Comparison of ENCODE assay signal across 18 cellular contexts in the genomic region with DNA sequence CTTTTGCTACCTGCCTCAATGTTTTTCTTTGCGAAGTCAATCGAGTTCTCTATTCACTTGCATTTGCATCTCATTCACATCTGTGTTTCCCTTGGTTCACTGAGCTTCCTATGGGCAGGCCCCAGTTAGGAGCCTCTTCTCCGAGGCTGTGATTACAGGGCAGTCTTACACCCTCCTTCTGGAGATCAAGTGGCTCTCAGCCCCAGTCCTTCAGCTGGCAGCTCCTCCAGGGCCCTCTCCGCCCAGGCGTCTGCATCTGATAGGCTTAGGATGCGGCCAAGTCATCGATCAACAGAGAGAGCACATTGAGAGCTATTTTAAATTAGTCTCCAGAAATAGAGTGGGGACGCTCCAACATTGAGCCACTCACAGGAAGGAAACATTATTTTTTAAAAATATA. TPM values are rescaled to one million over a fixed set of nuclear protein-coding genes. Genes with fewer than 3 reads are reported as not detected.
DNase-seq lines count a peak whose midpoint lies in the region; ATAC-seq and TF ChIP-seq lines count a peak whose summit lies in the region.
"Had no signal": no experiment of that assay in that cellular context is flagged by ENCODE, and none has a peak within 500 bp of the region (broad histone marks: within the 10 kb centered on the region; RNA-seq: fewer than 3 reads in every experiment).

No MANE protein-coding gene starts in this region.

- H3K4me1 Mint-ChIP-seq in mesothelial cell of epicardium: peaks cover 43% of the 10 kb centered on the region

- H3K27me3 Mint-ChIP-seq in mesothelial cell of epicardium (ENCODE audit: low read depth): no peaks in the 10 kb centered on the region
- H3K27me3 Mint-ChIP-seq: activated naive CD8-positive, alpha-beta T cell treated with anti-CD3 and anti-CD28 coated beads for 36 hours had no signal

- no peaks in the 10 kb centered on the region for H3K27me3 ChIP-seq in left ventricle myocardium inferior (ENCODE audit: low read depth)
- no peaks in the 10 kb centered on the region for H3K27me3 ChIP-seq in brain microvascular endothelial cell (replicated peaks)
- H3K27me3 ChIP-seq in upper lobe of right lung: no peaks in the 10 kb centered on the region
- H3K27me3 ChIP-seq: neutrophil had no signal

- peak overlapping the region; percentile 11 for H3K4me3 Mint-ChIP-seq in mesothelial cell of epicardium
- H3K4me3 Mint-ChIP-seq: activated naive CD8-positive, alpha-beta T cell treated with anti-CD3 and anti-CD28 coated beads for 36 hours; T-helper 2 cell treated with Interferon-gamma antibody and Interleukin-4, amounts not matched to agents 5 μg/mL and 100 μg/mL, for 36 hours had no signal

- H3K9me3 Mint-ChIP-seq in mesothelial cell of epicardium: no peaks in the 10 kb centered on the region
- H3K9me3 Mint-ChIP-seq: activated naive CD8-positive, alpha-beta T cell treated with anti-CD3 and anti-CD28 coated beads for 36 hours; T-helper 2 cell treated with Interferon-gamma antibody and Interleukin-4, amounts not matched to agents 5 μg/mL and 100 μg/mL, for 36 hours had no signal

- H3K4me3 ChIP-seq in left ventricle myocardium inferior (peak overlapping the region; percentile 8), brain microvascular endothelial cell (ENCODE audit: low read depth, low read length) (no peak overlapping the region), upper lobe of right lung (no peak overlapping the region)

- H3K9me3 ChIP-seq in left ventricle myocardium inferior (replicated peaks) (no peaks in the 10 kb centered on the region), upper lobe of right lung (no peaks in the 10 kb centered on the region)
- H3K9me3 ChIP-seq: neutrophil had no signal

- H3K36me3 Mint-ChIP-seq in mesothelial cell of epicardium: peaks cover 9% of the 10 kb centered on the region

- H3K27ac ChIP-seq in left ventricle myocardium inferior (replicated peaks): peak overlapping the region; percentile 58
- H3K27ac ChIP-seq in brain microvascular endothelial cell: peak overlapping the region; percentile 52
- H3K27ac ChIP-seq in upper lobe of right lung: no peak overlapping the region
- H3K27ac ChIP-seq: neutrophil had no signal

- no peak for TF ChIP-seq CTCF in left ventricle myocardium inferior (IDR thresholded peaks at IDR 0.05; ENCODE audit: borderline replicate concordance)
- no peak for TF ChIP-seq CTCF in brain microvascular endothelial cell (IDR thresholded peaks at IDR 0.05; ENCODE audit: low read depth, low read length, missing control alignments)
- TF ChIP-seq CTCF in mesothelial cell of epicardium (IDR thresholded peaks at IDR 0.05; ENCODE audit: unreplicated experiment): no peak
- TF ChIP-seq CTCF in upper lobe of right lung (IDR thresholded peaks at IDR 0.05): no peak

- H3K4me1 ChIP-seq in left ventricle myocardium inferior (peaks cover 99% of the 10 kb centered on the region), upper lobe of right lung (peaks cover 54% of the 10 kb centered on the region)

- in situ Hi-C loops in brain microvascular endothelial cell (cut with HindIII; ENCODE audit: low pct_ligation_motif_present, low sequenced_read_pairs): no loop called here

- intact Hi-C loops in left ventricle myocardium inferior (cut with micrococcal nuclease): no loop called here
- intact Hi-C loops in cardiac septum (cut with DNase I): no loop called here
- intact Hi-C loops in upper lobe of right lung (cut with DNase I): no loop called here

- H3K36me3 ChIP-seq in left ventricle myocardium inferior (peaks cover 2% of the 10 kb centered on the region), brain microvascular endothelial cell (replicated peaks) (no peaks in the 10 kb centered on the region), upper lobe of right lung (no peaks in the 10 kb centered on the region)
- H3K36me3 ChIP-seq: neutrophil had no signal

- DNase-seq in left ventricle myocardium inferior (no peak), cardiac septum (ENCODE audit: low spot score) (no peak), brain microvascular endothelial cell (no peak), mesothelial cell of epicardium (ENCODE audit: low spot score in 2 of 2, unreplicated experiment in 2 of 2) (no peak), upper lobe of right lung (peak; percentile 76), NOMO-1 treated with DMSO at 0.1 percent for 48 hours (lab: John Stamatoyannopoulos, UW; ENCODE audit: unreplicated experiment) (no peak)
- DNase-seq: activated CD4-positive, alpha-beta T cell treated with anti-CD3 and anti-CD28 coated beads for 1 hour; activated CD8-positive, alpha-beta memory T cell treated with anti-CD3 and anti-CD28 coated beads, Interleukin-2, amount 50 U/mL, for 4 hours; activated naive CD8-positive, alpha-beta T cell treated with anti-CD3 and anti-CD28 coated beads for 36 hours; foreskin fibroblast; MM.1S; NCI-H2107; SHP77; stimulated activated CD4-positive, alpha-beta T cell treated with anti-CD3 and anti-CD28 coated beads, Interleukin-4, amount 100 ng/mL, for 24 hours had no signal

- peak overlapping the region; percentile 87 for H3K27ac Mint-ChIP-seq in mesothelial cell of epicardium
- H3K27ac Mint-ChIP-seq: activated naive CD8-positive, alpha-beta T cell treated with anti-CD3 and anti-CD28 coated beads for 36 hours; T-helper 2 cell treated with Interferon-gamma antibody and Interleukin-4, amounts not matched to agents 5 μg/mL and 100 μg/mL, for 36 hours had no signal

- ATAC-seq in upper lobe of right lung (peak; percentile 92), GM19395 (IDR thresholded peaks at IDR 0.05; ENCODE audit: unreplicated experiment) (no peak), HG03342 (IDR thresholded peaks at IDR 0.05; ENCODE audit: unreplicated experiment) (no peak)

RNA-seq across cellular contexts. Expression of gene MBNL2, which starts 44.2 kb away (rescaled TPM):
- total RNA-seq in left ventricle myocardium inferior (76.5 TPM), cardiac septum (67.6 TPM), mesothelial cell of epicardium (71.8 to 78.9 TPM (median 76.9 TPM) in 3 replicates), upper lobe of right lung (60.6 TPM)
